10 cellular contexts compared by ENCODE assay signal in genomic region chr1:82227696-82228095, GRCh38.
DNase-seq lines count a peak whose midpoint lies in the region; ATAC-seq and TF ChIP-seq lines count a peak whose summit lies in the region.
"Had no signal": no experiment of that assay in that cellular context is flagged by ENCODE, and none has a peak within 500 bp of the region (broad histone marks: within the 10 kb centered on the region; RNA-seq: fewer than 3 reads in every experiment).

No MANE protein-coding gene starts in this region.

- ATAC-seq in HG03095 (IDR thresholded peaks at IDR 0.05; ENCODE audit: unreplicated experiment) (no peak), gastroesophageal sphincter (no peak), HG02885 (IDR thresholded peaks at IDR 0.05; ENCODE audit: poor library complexity, unreplicated experiment) (no peak)

- intact Hi-C loops in breast epithelium (cut with DNase I; ENCODE audit: low total_unique reads), result no loop called here

- TF ChIP-seq CTCF in 22Rv1 (IDR thresholded peaks at IDR 0.05) (no peak), LNCaP clone FGC (IDR thresholded peaks at IDR 0.05; ENCODE audit: control insufficient read depth, extremely low read depth, insufficient read depth) (no peak), breast epithelium (IDR thresholded peaks at IDR 0.05) (no peak), gastroesophageal sphincter (IDR thresholded peaks at IDR 0.05) (no peak)

- H3K4me1 ChIP-seq in breast epithelium (peaks cover 4 to 15% of the 10 kb centered on the region in 2 donors), gastroesophageal sphincter (peaks cover 0 to 28% (median 3%) of the 10 kb centered on the region in 3 donors)

- 52 to 82% methylated on average over 2 of the region's 2 CpGs for WGBS in gastroesophageal sphincter (ENCODE audit: low coverage in 1 of 2), 2 donors

- H3K4me3 ChIP-seq in LNCaP clone FGC (ENCODE audit: low read depth, low read length) (no peak overlapping the region), breast epithelium (no peak overlapping the region), gastroesophageal sphincter (no peak overlapping the region)

- no peak for TF ChIP-seq EP300 in gastroesophageal sphincter (IDR thresholded peaks at IDR 0.05)

- H3K27ac ChIP-seq in 22Rv1, result peak overlapping the region; percentile 41
- H3K27ac ChIP-seq in breast epithelium, result peak overlapping the region; percentile 57 to 58
- no peak overlapping the region for H3K27ac ChIP-seq in gastroesophageal sphincter
- H3K27ac ChIP-seq: KMS-11 had no signal

- no peaks in the 10 kb centered on the region for H3K9me3 ChIP-seq in breast epithelium
- H3K9me3 ChIP-seq in gastroesophageal sphincter, result no peaks in the 10 kb centered on the region

- H3K27me3 ChIP-seq in breast epithelium (no peaks in the 10 kb centered on the region), gastroesophageal sphincter (no peaks in the 10 kb centered on the region)

- H3K36me3 ChIP-seq in breast epithelium (no peaks in the 10 kb centered on the region), gastroesophageal sphincter (no peaks in the 10 kb centered on the region)

- no peak for TF ChIP-seq POLR2A in breast epithelium (IDR thresholded peaks at IDR 0.05)
- TF ChIP-seq POLR2A in gastroesophageal sphincter (IDR thresholded peaks at IDR 0.05), result no peak

- DNase-seq in LNCaP clone FGC (ENCODE audit: low read depth), result peak; percentile 66
- DNase-seq in breast epithelium (ENCODE audit: low spot score in 2 of 2), result peak in 1 of 2 donors; percentile 60
- peak; percentile 15 for DNase-seq in kidney tubule cell (ENCODE audit: low spot score)
- DNase-seq in GOT3 (lab: John Stamatoyannopoulos, UW), result no peak
- DNase-seq: NCI-H748 treated with DMSO at 0.1 percent for 48 hours had no signal

Comparison
In these comparisons a context has a peak if more than half of its experiments do, and no peak if none do; other contexts are left out.
1. H3K27ac ChIP-seq: peak in 22Rv1 (single experiment) and breast epithelium (2 of 2); none in gastroesophageal sphincter (0 of 4).